In genomic region chr7:112414855-112415490, GRCh38 we compare ENCODE assay signal across 8 cellular contexts. TPM values are rescaled to one million over a fixed set of nuclear protein-coding genes. Genes with fewer than 3 reads are reported as not detected.
DNase-seq lines count a peak whose midpoint lies in the region; ATAC-seq, FAIRE-seq and TF ChIP-seq lines count a peak whose summit lies in the region.

No MANE protein-coding gene starts in this region.

- CTCF ChIA-PET in H1 (lab: Charles Lee; ENCODE audit: partially characterized antibody), result interaction anchor here (0.7 to 2.4 kb wide), 11 partner anchors 9 to 674 kb away, joined by 3 to 14 read pairs (median 4); no protein-coding TSS in a partner anchor

- H2BK120ac ChIP-seq in H1 (replicated peaks; ENCODE audit: low read depth, low read length), result no peak overlapping the region

- no peak overlapping the region for H3K27ac Mint-ChIP-seq in neural crest cell (ENCODE audit: unreplicated experiment)
- no peak overlapping the region for H3K27ac Mint-ChIP-seq in activated naive CD4-positive, alpha-beta T cell treated with anti-CD3 and anti-CD28 coated beads, Interleukin-2, amount 50 U/mL, for 72 hours

- no peaks in the 10 kb centered on the region for H3K36me3 ChIP-seq in H1 (ENCODE audit: control insufficient read depth in 2 of 4, insufficient read depth in 4 of 4, low read length in 3 of 4)

- no peak overlapping the region for H3K56ac ChIP-seq in H1 (replicated peaks; ENCODE audit: insufficient read length, low read depth, low read length)

- no peak overlapping the region for H4K91ac ChIP-seq in H1 (replicated peaks; ENCODE audit: insufficient read length, low read length)

- no peak overlapping the region for H2BK20ac ChIP-seq in H1 (ENCODE audit: low read length)

- H3K23me2 ChIP-seq in H1 (ENCODE audit: low read depth, low read length), result no peaks in the 10 kb centered on the region

- H3K9ac ChIP-seq in H1 (replicated peaks in 1 of 4; ENCODE audit: extremely low read depth in 1 of 4, low read depth in 3 of 4, low read length in 3 of 4), result no peak overlapping the region

- H3K27me3 ChIP-seq in H1 (replicated peaks in 1 of 4; ENCODE audit: control insufficient read depth in 3 of 4, extremely low read depth in 1 of 4, insufficient read depth in 3 of 4, low read length in 3 of 4), result no peaks in the 10 kb centered on the region

- TF ChIP-seq EP300 in H1 (IDR thresholded peaks at IDR 0.05; ENCODE audit: borderline replicate concordance in 1 of 2, low read depth in 2 of 2, low read length in 2 of 2), result no peak

- H3K27me3 Mint-ChIP-seq in neural crest cell (ENCODE audit: low read depth), result no peaks in the 10 kb centered on the region

- no peaks in the 10 kb centered on the region for H3K79me2 ChIP-seq in H1 (ENCODE audit: control insufficient read depth in 1 of 2, insufficient read depth in 2 of 2, low read length in 2 of 2)

- peaks cover 0 to 4% (median 2%) of the 10 kb centered on the region in 4 experiments; a peak in 2 of 7 replicates for H3K4me1 ChIP-seq in H1 (replicated peaks in 1 of 4; ENCODE audit: control insufficient read depth in 3 of 4, insufficient read depth in 4 of 4, low read length in 3 of 4)

- H4K8ac ChIP-seq in H1 (ENCODE audit: extremely low read depth, insufficient read depth, low read length), result no peak overlapping the region

- 0 out of 4 replicates have a peak, but pooled peaks cover 0 to 2% of the 10 kb centered on the region in 2 experiments for H3K9me3 ChIP-seq in H1 (ENCODE audit: insufficient read depth in 2 of 2, low read depth in 1 of 2, low read length in 1 of 2)

- WGBS in H1 (ENCODE audit: extremely low coverage in 1 of 2, insufficient coverage in 1 of 2, insufficient read length in 1 of 2, insufficient replicate concordance in 2 of 2, low coverage in 1 of 2, low lambda C conversion rate in 2 of 2, missing lambda C conversion rate in 1 of 2), 2 experiments, result 67% methylated on average over 3 of the region's 3 CpGs; no CpG with 5 or more reads in 1 of the 2 experiments

- POLR2A ChIA-PET in H1 (lab: Charles Lee; ENCODE audit: partially characterized antibody), result interaction anchor here (1.8 kb wide), 1 partner anchor 36 kb away, joined by 6 read pairs; the partner anchor contains the start of gene IFRD1

- H3K4me3 Mint-ChIP-seq in neural crest cell, result no peak overlapping the region

- peak in 2 of 3 experiments; percentile 54 to 63; a peak in 3 of 4 replicates for TF ChIP-seq CTCF in H1 (IDR thresholded peaks at IDR 0.05; ENCODE audit: control extremely low read depth in 1 of 3, insufficient read depth in 1 of 3, low read depth in 1 of 3, low read length in 3 of 3)
- peak; percentile 71 for TF ChIP-seq CTCF in neural crest cell (conservative IDR thresholded peaks at IDR 0.05)

- H3K79me1 ChIP-seq in H1 (ENCODE audit: low read depth, low read length), result no peaks in the 10 kb centered on the region

- H2BK12ac ChIP-seq in H1 (ENCODE audit: low read depth, low read length), result no peak overlapping the region

- H3K27ac ChIP-seq in H1 (ENCODE audit: low read depth, low read length), result no peak overlapping the region

- DNase-seq in DMS153 treated with DMSO at 0.1 percent for 48 hours (lab: John Stamatoyannopoulos, UW; ENCODE audit: unreplicated experiment) (peak; percentile 27), NCI-H774 (lab: John Stamatoyannopoulos, UW) (peak; percentile 15), H1 (ENCODE audit: low read depth in 1 of 2, low spot score in 2 of 2) (no peak), neural crest cell (ENCODE audit: low read depth, low spot score) (no peak), amniotic stem cell (lab: John Stamatoyannopoulos, UW) (no peak)
- DNase-seq in activated naive CD4-positive, alpha-beta T cell treated with anti-CD3 and anti-CD28 coated beads, Interleukin-2, amount 50 U/mL, for 72 hours (ENCODE audit: low spot score in 2 of 2), result no peak

- no peak overlapping the region for H2AFZ ChIP-seq in H1 (ENCODE audit: low read length)

- no peak overlapping the region for H3K23ac ChIP-seq in H1 (ENCODE audit: insufficient read length)

- peaks cover 3% of the 10 kb centered on the region for H3K9me3 Mint-ChIP-seq in neural crest cell
- H3K9me3 Mint-ChIP-seq in activated naive CD4-positive, alpha-beta T cell treated with anti-CD3 and anti-CD28 coated beads, Interleukin-2, amount 50 U/mL, for 72 hours, result peaks cover 0 to 8% of the 10 kb centered on the region in 2 donors

- no peak overlapping the region for H3K18ac ChIP-seq in H1 (ENCODE audit: extremely low read depth, low read length)

- H4K20me1 ChIP-seq in H1 (replicated peaks in 1 of 2; ENCODE audit: control insufficient read depth in 1 of 2, insufficient read depth in 2 of 2, low read length in 2 of 2), result no peaks in the 10 kb centered on the region

- ATAC-seq in HG03060 (IDR thresholded peaks at IDR 0.05; ENCODE audit: low read depth, unreplicated experiment) (peak; percentile 52), GM18907 (IDR thresholded peaks at IDR 0.05; ENCODE audit: unreplicated experiment) (no peak)
- no peak for ATAC-seq in activated naive CD4-positive, alpha-beta T cell treated with anti-CD3 and anti-CD28 coated beads, Interleukin-2, amount 50 U/mL, for 72 hours

- H4K5ac ChIP-seq in H1 (ENCODE audit: insufficient read length, low read depth, low read length), result no peak overlapping the region

- no peak overlapping the region for H2BK15ac ChIP-seq in H1 (ENCODE audit: low read length)

- no peak overlapping the region for H3K4ac ChIP-seq in H1 (replicated peaks; ENCODE audit: insufficient read length, low read depth, low read length)

- H2AK5ac ChIP-seq in H1 (ENCODE audit: low read depth, low read length), result no peak overlapping the region

- H3K4me3 ChIP-seq in H1 (ENCODE audit: extremely low read depth in 1 of 4, insufficient read depth in 2 of 4, low read depth in 3 of 4, low read length in 4 of 4), result no peak overlapping the region

- no peak overlapping the region for H3K14ac ChIP-seq in H1 (ENCODE audit: insufficient read length)

- H3K4me2 ChIP-seq in H1 (ENCODE audit: insufficient read depth in 1 of 2, low read depth in 2 of 2, low read length in 2 of 2), result no peak overlapping the region

- peaks cover 12% of the 10 kb centered on the region for H3K4me1 Mint-ChIP-seq in neural crest cell

- peaks cover 3% of the 10 kb centered on the region for H3K36me3 Mint-ChIP-seq in neural crest cell (ENCODE audit: low read depth)
- H3K36me3 Mint-ChIP-seq in activated naive CD4-positive, alpha-beta T cell treated with anti-CD3 and anti-CD28 coated beads, Interleukin-2, amount 50 U/mL, for 72 hours, result no peaks in the 10 kb centered on the region

- TF ChIP-seq POLR2A in H1 (IDR thresholded peaks at IDR 0.05; ENCODE audit: control extremely low read depth in 1 of 2, low read depth in 2 of 2, low read length in 2 of 2), result no peak

- TF ChIP-seq RAD21 in H1 (IDR thresholded peaks at IDR 0.05 in 1 of 2, conservative IDR thresholded peaks at IDR 0.05 in 1 of 2; ENCODE audit: low read depth in 2 of 2, low read length in 2 of 2), result peak; percentile 73

- FAIRE-seq in H1 (lab: Jason Lieb, UNC), result peak; percentile 89

- H2BK5ac ChIP-seq in H1 (ENCODE audit: low read depth, low read length), result no peak overlapping the region

TF ChIP-seq in H1, 55 proteins besides CTCF, POLR2A, EP300 and RAD21:
- TF ChIP-seq ATF2 (IDR thresholded peaks at IDR 0.05; ENCODE audit: low read length) (no peak), TEAD4 (IDR thresholded peaks at IDR 0.05; ENCODE audit: low read depth, low read length) (no peak), RBBP5 (IDR thresholded peaks at IDR 0.05; ENCODE audit: borderline replicate concordance, low read depth, low read length) (no peak), E2F6 (IDR thresholded peaks at IDR 0.05) (no peak), CHD2 (IDR thresholded peaks at IDR 0.05; ENCODE audit: low read length) (no peak), SRF (IDR thresholded peaks at IDR 0.05; ENCODE audit: low read depth, low read length) (no peak), KDM5A (IDR thresholded peaks at IDR 0.05; ENCODE audit: low read length) (no peak), TAF1 (IDR thresholded peaks at IDR 0.05; ENCODE audit: low read depth, low read length) (no peak), ASH2L (IDR thresholded peaks at IDR 0.05; ENCODE audit: low read length) (no peak), MAX (IDR thresholded peaks at IDR 0.05) (no peak)

RNA-seq across cellular contexts. Expression of gene IFRD1, which starts 35.3 kb away (rescaled TPM):
- 50.4 and 50.5 TPM in 2 replicates for total RNA-seq in H1 (2021; fragmentation: NEBNext Ultra II Directional; extraction: Animal tissue kit (Norgen Biotek cat#: 25700))
- polyA plus RNA-seq in H1 (2011; rRNA removed), result 17.1 and 23.0 TPM in 2 replicates
- 35.7 TPM for polyA plus RNA-seq in H1 (2011; cell fraction: cytosol; rRNA removed)
- 35.8 TPM for polyA plus RNA-seq in H1 (2011; cell fraction: nucleus; rRNA removed)
- polyA plus RNA-seq in H1 (2012, experiment 1 of 2), result 21.6 to 48.4 TPM (median 26.3 TPM) in 4 replicates
- polyA plus RNA-seq in H1 (2012, experiment 2 of 2), result 3.2 TPM
- polyA plus RNA-seq in H1 (2013, experiment 1 of 2), result 31.7 TPM
- 31.0 TPM for polyA plus RNA-seq in H1 (2013, experiment 2 of 2)
- polyA minus RNA-seq in H1 (2011; rRNA and poly(A)+ RNA removed), result 30.4 and 42.0 TPM in 2 replicates
- polyA minus RNA-seq in H1 (2011; cell fraction: cytosol; rRNA and poly(A)+ RNA removed), result 19.4 TPM
- 72.0 TPM for polyA minus RNA-seq in H1 (2011; cell fraction: nucleus; rRNA and poly(A)+ RNA removed)
- total RNA-seq in neural crest cell, result 76.6 and 78.7 TPM in 2 replicates
- total RNA-seq in activated naive CD4-positive, alpha-beta T cell treated with anti-CD3 and anti-CD28 coated beads, Interleukin-2, amount 50 U/mL, for 72 hours, result 10 to 100 TPM; 67.6 to 85.2 TPM

Comparison
In these comparisons a context has a peak if more than half of its experiments do, and no peak if none do; other contexts are left out.
1. DNase-seq: peak in DMS153 treated with DMSO at 0.1 percent for 48 hours (single experiment) and NCI-H774 (single experiment); none in H1 (0 of 2), neural crest cell (single experiment), amniotic stem cell (single experiment) and activated naive CD4-positive, alpha-beta T cell treated with anti-CD3 and anti-CD28 coated beads, Interleukin-2, amount 50 U/mL, for 72 hours (0 of 2).